1 cellular context compared by ENCODE assay signal in genomic region chr6:83450015-83450414, GRCh38. TPM values are rescaled to one million over a fixed set of nuclear protein-coding genes. Genes with fewer than 3 reads are reported as not detected.
"Had no signal": no experiment of that assay in that cellular context is flagged by ENCODE, and none has a peak within 500 bp of the region (broad histone marks: within the 10 kb centered on the region; RNA-seq: fewer than 3 reads in every experiment).

No MANE protein-coding gene starts in this region.

RNA-seq across cellular contexts. Expression of gene ME1, which starts 19.2 kb away (rescaled TPM):
- polyA plus RNA-seq: naive thymus-derived CD8-positive, alpha-beta T cell had no signal
